ENCODE assay signal across 11 cellular contexts in genomic region chr1:100874433-100874832, GRCh38.
"Had no signal": no experiment of that assay in that cellular context is flagged by ENCODE, and none has a peak within 500 bp of the region (broad histone marks: within the 10 kb centered on the region; RNA-seq: fewer than 3 reads in every experiment).

No MANE protein-coding gene starts in this region.

- H3K36me3 ChIP-seq: HAP-1 had no signal

- H3K27ac ChIP-seq: GM23248 had no signal

- H2AFZ ChIP-seq: GM23248, GM23338 had no signal

- H3K4me3 Mint-ChIP-seq: GM23338, H9, HFFc6 had no signal

- H3K9me3 Mint-ChIP-seq: GM23338, H9, HFFc6 had no signal

- H3K4me2 ChIP-seq: GM23338 had no signal

- FAIRE-seq: H1, H54 had no signal

- H3K27ac Mint-ChIP-seq: GM23338, HFFc6 had no signal

- H3K4me3 ChIP-seq: GM23248, GM23338, HAP-1 had no signal

- H3K9ac ChIP-seq: GM23248 had no signal

- H3K9me3 ChIP-seq: HAP-1 had no signal

- DNase-seq: GM23248, GOT3, H7, H9, HCEC 1CT, HFFc6 had no signal

- ATAC-seq: GM23338, HCT116 had no signal
